In genomic region chr7:142870575-142871259, GRCh38 we compare ENCODE assay signal across 29 cellular contexts. TPM values are rescaled to one million over a fixed set of nuclear protein-coding genes. Genes with fewer than 3 reads are reported as not detected.
A peak's percentile ranks its signal among the peaks of the same experiment; 100 is the strongest.
DNase-seq lines count a peak whose midpoint lies in the region; ATAC-seq and TF ChIP-seq lines count a peak whose summit lies in the region.
"Had no signal": no experiment of that assay in that cellular context is flagged by ENCODE, and none has a peak within 500 bp of the region (broad histone marks: within the 10 kb centered on the region; RNA-seq: fewer than 3 reads in every experiment).

No MANE protein-coding gene starts in this region.

- no peak overlapping the region for H3K4me3 ChIP-seq in Panc1 (ENCODE audit: low read depth in 2 of 2, low read length in 2 of 2)
- H3K4me3 ChIP-seq in coronary artery: no peak overlapping the region
- no peak overlapping the region for H3K4me3 ChIP-seq in mesendoderm (ENCODE audit: low read length)
- H3K4me3 ChIP-seq: MG63, SJSA1, upper lobe of left lung had no signal

- no peak overlapping the region for H2BK5ac ChIP-seq in mesendoderm (ENCODE audit: low read length)

- no peaks in the 10 kb centered on the region for H3K9me3 ChIP-seq in Panc1 (ENCODE audit: control insufficient read depth, insufficient read depth, low read depth, low read length)
- H3K9me3 ChIP-seq: MG63, SJSA1, upper lobe of left lung had no signal

- no peak overlapping the region for H3K27ac ChIP-seq in Panc1 (ENCODE audit: low read length)
- no peak overlapping the region for H3K27ac ChIP-seq in coronary artery
- H3K27ac ChIP-seq in mesendoderm (ENCODE audit: low read depth, low read length): no peak overlapping the region
- H3K27ac ChIP-seq: C4-2B, SJSA1, upper lobe of left lung had no signal

- intact Hi-C loops in Panc1 (cut with micrococcal nuclease; ENCODE audit: unreplicated experiment): no loop called here

- H4K8ac ChIP-seq in mesendoderm (ENCODE audit: low read depth, low read length): no peak overlapping the region

- H2AK5ac ChIP-seq in mesendoderm (ENCODE audit: low read length): no peak overlapping the region

- no peak overlapping the region for H3K4me2 ChIP-seq in mesendoderm (ENCODE audit: low read length)

- ATAC-seq in Panc1 (no peak), HG03139 (IDR thresholded peaks at IDR 0.05; ENCODE audit: unreplicated experiment) (no peak)
- ATAC-seq in stimulated activated effector memory CD8-positive, alpha-beta T cell treated with anti-CD3 and anti-CD28 coated beads, Interleukin-12 subunit alpha, Interleukin-12 subunit beta, amount 100 ng/mL, for 72 hours: no peak
- ATAC-seq: effector memory CD8-positive, alpha-beta T cell; left ventricle myocardium superior; sciatic nerve had no signal

- no peak overlapping the region for H4K5ac ChIP-seq in mesendoderm (ENCODE audit: low read length)

- no peaks in the 10 kb centered on the region for H3K4me1 ChIP-seq in Panc1 (ENCODE audit: control insufficient read depth, insufficient read depth, low read length)
- no peaks in the 10 kb centered on the region for H3K4me1 ChIP-seq in mesendoderm (ENCODE audit: control insufficient read depth, low read depth, low read length)
- H3K4me1 ChIP-seq: SJSA1, upper lobe of left lung had no signal

- H3K4me3 Mint-ChIP-seq in stimulated activated effector memory CD8-positive, alpha-beta T cell treated with anti-CD3 and anti-CD28 coated beads, Interleukin-12 subunit alpha, Interleukin-12 subunit beta, amount 100 ng/mL, for 72 hours: no peak overlapping the region
- H3K4me3 Mint-ChIP-seq: activated CD4-positive, alpha-beta T cell treated with anti-CD3 and anti-CD28 coated beads, Interleukin-2, amount 10 ng/mL, durations not matched to agents 24 days and 14 days; brain; effector memory CD8-positive, alpha-beta T cell; naive B cell had no signal

- no peaks in the 10 kb centered on the region for H3K36me3 Mint-ChIP-seq in stimulated activated effector memory CD8-positive, alpha-beta T cell treated with anti-CD3 and anti-CD28 coated beads, Interleukin-12 subunit alpha, Interleukin-12 subunit beta, amount 100 ng/mL, for 72 hours

- POLR2A ChIA-PET in Panc1 (lab: Charles Lee): no interaction called here

- no peak overlapping the region for H2BK15ac ChIP-seq in mesendoderm (replicated peaks; ENCODE audit: low read depth)

- CTCF ChIA-PET in Panc1 (lab: Charles Lee): interaction anchor here (0.7 kb wide), 1 partner anchor 108 kb away, joined by 3 read pairs; no protein-coding TSS in a partner anchor

- H3K27me3 ChIP-seq in Panc1 (ENCODE audit: control insufficient read depth, insufficient read depth, low read length): no peaks in the 10 kb centered on the region; the same call in 1 of the 2 replicates
- H3K27me3 ChIP-seq in mesendoderm (ENCODE audit: insufficient read depth, low read length, poor library complexity): no peaks in the 10 kb centered on the region
- H3K27me3 ChIP-seq: MG63, SJSA1, upper lobe of left lung had no signal

- BruUV-seq in Panc1 (replicated peaks; lab: Mats Ljungman, UMichigan): no TSS peak

- no peak overlapping the region for H3K23ac ChIP-seq in mesendoderm (ENCODE audit: low read length)

- H3K27ac Mint-ChIP-seq in stimulated activated effector memory CD8-positive, alpha-beta T cell treated with anti-CD3 and anti-CD28 coated beads, Interleukin-12 subunit alpha, Interleukin-12 subunit beta, amount 100 ng/mL, for 72 hours: peak overlapping the region; percentile 52
- H3K27ac Mint-ChIP-seq: activated CD4-positive, alpha-beta T cell treated with anti-CD3 and anti-CD28 coated beads, Interleukin-2, amount 10 ng/mL, durations not matched to agents 24 days and 14 days; brain; effector memory CD8-positive, alpha-beta T cell; progenitor cell of endocrine pancreas had no signal

- DNase-seq in NCI-H82 (lab: John Stamatoyannopoulos, UW) (peak; percentile 6), NCI-H82 treated with DMSO at 0.1 percent for 48 hours (lab: John Stamatoyannopoulos, UW; ENCODE audit: unreplicated experiment) (no peak), Panc1 (ENCODE audit: low read depth, low spot score) (no peak), coronary artery (ENCODE audit: low spot score) (peak; percentile 66), mesendoderm (no peak), 8988T (no peak)
- DNase-seq in stimulated activated effector memory CD8-positive, alpha-beta T cell treated with anti-CD3 and anti-CD28 coated beads, Interleukin-12 subunit alpha, Interleukin-12 subunit beta, amount 100 ng/mL, for 72 hours (ENCODE audit: low spot score in 2 of 2): no peak
- DNase-seq: activated CD4-positive, alpha-beta T cell treated with anti-CD3 and anti-CD28 coated beads, Interleukin-2, amount 10 ng/mL, durations not matched to agents 24 days and 14 days; activated naive CD4-positive, alpha-beta T cell treated with anti-CD3 and anti-CD28 coated beads, Interleukin-2, amount 50 U/mL, for 16 hours; COR-L47; effector memory CD8-positive, alpha-beta T cell; KG1; left ventricle myocardium superior; MG63; naive B cell; NCI-H2081; NCI-H2227 treated with DMSO at 0.1 percent for 48 hours; NCI-H526; stimulated activated CD4-positive, alpha-beta T cell treated with anti-CD3 and anti-CD28 coated beads, Interleukin-2, amount 100 ng/mL, for 48 hours; T-helper 9 cell; upper lobe of left lung had no signal

- H3K36me3 ChIP-seq in Panc1 (ENCODE audit: control insufficient read depth, insufficient read depth, low read length) (no peaks in the 10 kb centered on the region), mesendoderm (ENCODE audit: control insufficient read depth, insufficient read depth, low read length) (no peaks in the 10 kb centered on the region)
- H3K36me3 ChIP-seq: MG63, SJSA1, upper lobe of left lung had no signal

- no peaks in the 10 kb centered on the region for H3K9me3 Mint-ChIP-seq in stimulated activated effector memory CD8-positive, alpha-beta T cell treated with anti-CD3 and anti-CD28 coated beads, Interleukin-12 subunit alpha, Interleukin-12 subunit beta, amount 100 ng/mL, for 72 hours
- H3K9me3 Mint-ChIP-seq: activated CD4-positive, alpha-beta T cell treated with anti-CD3 and anti-CD28 coated beads, Interleukin-2, amount 10 ng/mL, durations not matched to agents 24 days and 14 days; brain; effector memory CD8-positive, alpha-beta T cell had no signal

- H3K4me1 Mint-ChIP-seq in stimulated activated effector memory CD8-positive, alpha-beta T cell treated with anti-CD3 and anti-CD28 coated beads, Interleukin-12 subunit alpha, Interleukin-12 subunit beta, amount 100 ng/mL, for 72 hours: no peaks in the 10 kb centered on the region
- H3K4me1 Mint-ChIP-seq: activated CD4-positive, alpha-beta T cell treated with anti-CD3 and anti-CD28 coated beads, Interleukin-2, amount 10 ng/mL, durations not matched to agents 24 days and 14 days; brain had no signal

- H3K4ac ChIP-seq in mesendoderm (ENCODE audit: low read depth, low read length): no peak overlapping the region

- H3K18ac ChIP-seq in mesendoderm (ENCODE audit: low read length): no peak overlapping the region

- no peaks in the 10 kb centered on the region for H3K79me2 ChIP-seq in mesendoderm (ENCODE audit: control insufficient read depth, insufficient read depth, low read length)

- H3K79me1 ChIP-seq in mesendoderm (ENCODE audit: low read length): no peaks in the 10 kb centered on the region

- in situ Hi-C loops in Panc1 (cut with HindIII; ENCODE audit: low pct_unique_long_range_greater_than_20kb, low sequenced_read_pairs): no loop called here

- WGBS in mesendoderm (ENCODE audit: extremely low coverage, insufficient coverage, low lambda C conversion rate): no CpG with 5 or more reads among the region's 14 CpGs

- no peak overlapping the region for H2BK120ac ChIP-seq in mesendoderm (ENCODE audit: low read depth, low read length)

- H3K56ac ChIP-seq in mesendoderm (ENCODE audit: low read length): no peak overlapping the region

- TF ChIP-seq CTCF in Panc1 (IDR thresholded peaks at IDR 0.05) (peak; percentile 12; the same call in 1 of the 2 replicates), coronary artery (IDR thresholded peaks at IDR 0.05) (no peak)

- H3K9ac ChIP-seq in mesendoderm (ENCODE audit: low read length): no peak overlapping the region

RNA-seq across cellular contexts. Expression of gene TRPV6, which starts 14.8 kb away (rescaled TPM):
- total RNA-seq in Panc1 (2021; ENCODE audit: unreplicated experiment): not detected
- polyA plus RNA-seq in Panc1 (2012; ENCODE audit: insufficient read length): 0.12 TPM
- polyA plus RNA-seq in mesendoderm (2013, experiment 1 of 2): 0.87 TPM
- 0.71 TPM for polyA plus RNA-seq in mesendoderm (2013, experiment 2 of 2)
- total RNA-seq: A172; activated CD4-positive, alpha-beta T cell treated with anti-CD3 and anti-CD28 coated beads, Interleukin-2, amount 10 ng/mL, durations not matched to agents 24 days and 14 days; H4; SJSA1 had no signal

RNA-seq across cellular contexts. Expression of gene EPHB6, which starts 15.8 kb away (rescaled TPM):
- total RNA-seq in Panc1 (2021; ENCODE audit: unreplicated experiment): 0.54 TPM
- 2.9 TPM for polyA plus RNA-seq in Panc1 (2012; ENCODE audit: insufficient read length)
- 5.5 TPM for polyA plus RNA-seq in mesendoderm (2013, experiment 1 of 2)
- 5.0 TPM for polyA plus RNA-seq in mesendoderm (2013, experiment 2 of 2)

Comparison
In these comparisons a context has a peak if more than half of its experiments do, and no peak if none do; other contexts are left out.
1. DNase-seq: peak in NCI-H82 (single experiment) and coronary artery (single experiment); none in NCI-H82 treated with DMSO at 0.1 percent for 48 hours (single experiment), Panc1 (single experiment), stimulated activated effector memory CD8-positive, alpha-beta T cell treated with anti-CD3 and anti-CD28 coated beads, Interleukin-12 subunit alpha, Interleukin-12 subunit beta, amount 100 ng/mL, for 72 hours (0 of 2), mesendoderm (single experiment) and 8988T (single experiment).